In the genomic region with DNA sequence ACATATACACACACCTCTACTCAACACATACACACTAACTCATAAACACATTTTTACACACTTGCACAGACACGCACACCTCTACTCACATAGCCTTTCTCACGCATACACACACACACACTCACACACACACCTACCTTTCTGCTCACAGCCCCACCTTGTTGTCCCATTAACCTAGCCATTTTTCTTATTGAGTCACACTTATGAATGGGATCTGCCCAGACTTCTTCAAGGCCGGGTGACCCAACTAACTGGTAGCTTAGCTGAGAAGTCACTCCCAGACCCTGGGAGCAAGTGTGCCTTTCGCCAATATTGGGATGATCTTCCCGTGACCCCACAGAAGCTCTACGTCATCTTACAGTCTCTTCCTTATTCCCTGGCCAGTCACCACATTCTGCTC, we compare ENCODE assay signal across 15 cellular contexts.
A peak's percentile ranks its signal among the peaks of the same experiment; 100 is the strongest.
DNase-seq lines count a peak whose midpoint lies in the region; ATAC-seq, FAIRE-seq and TF ChIP-seq lines count a peak whose summit lies in the region.
"Had no signal": no experiment of that assay in that cellular context is flagged by ENCODE, and none has a peak within 500 bp of the region (broad histone marks: within the 10 kb centered on the region; RNA-seq: fewer than 3 reads in every experiment).

No MANE protein-coding gene starts in this region.

- peaks cover 4% of the 10 kb centered on the region for H3K4me1 ChIP-seq in body of pancreas
- no peaks in the 10 kb centered on the region for H3K4me1 ChIP-seq in foreskin keratinocyte
- no peaks in the 10 kb centered on the region for H3K4me1 ChIP-seq in A673 (ENCODE audit: insufficient read depth, low read length, poor library complexity, severe bottlenecking)
- peaks cover 8 to 16% (median 14%) of the 10 kb centered on the region in 4 donors for H3K4me1 ChIP-seq in esophagus muscularis mucosa
- H3K4me1 ChIP-seq: Caco-2, HAP-1 had no signal

- TF ChIP-seq EP300 in esophagus muscularis mucosa (IDR thresholded peaks at IDR 0.05) = no peak

- TF ChIP-seq CTCF in body of pancreas (IDR thresholded peaks at IDR 0.05) (no peak), bronchial epithelial cell (IDR thresholded peaks at IDR 0.05; ENCODE audit: insufficient read depth, low read length, severe bottlenecking) (no peak), foreskin keratinocyte (conservative IDR thresholded peaks at IDR 0.05) (no peak), A673 (conservative IDR thresholded peaks at IDR 0.05; ENCODE audit: low read depth, low read length) (no peak), esophagus muscularis mucosa (IDR thresholded peaks at IDR 0.05) (no peak)

- FAIRE-seq in bronchial epithelial cell (lab: Jason Lieb, UNC) = peak; percentile 36
- FAIRE-seq: A204.1, D721Med, G401.6, GM19239 had no signal

- peak in 1 of 4 donors; percentile 21 for DNase-seq in body of pancreas
- peak; percentile 12 for DNase-seq in bronchial epithelial cell (ENCODE audit: low read depth)
- DNase-seq in foreskin keratinocyte = peak; percentile 25 to 33
- no peak for DNase-seq in left colon
- no peak for DNase-seq in A673 (ENCODE audit: low spot score)
- DNase-seq in esophagus muscularis mucosa (ENCODE audit: extremely low spot score) = no peak
- DNase-seq: AML-193; CD4-positive, alpha-beta T cell had no signal

- H3K9me3 ChIP-seq in body of pancreas = no peaks in the 10 kb centered on the region
- H3K9me3 ChIP-seq in A673 (ENCODE audit: low read depth, low read length, poor library complexity, severe bottlenecking) = peaks cover 6% of the 10 kb centered on the region
- H3K9me3 ChIP-seq in esophagus muscularis mucosa = no peaks in the 10 kb centered on the region
- H3K9me3 ChIP-seq: HAP-1 had no signal

- no peak for TF ChIP-seq POLR2A in body of pancreas (IDR thresholded peaks at IDR 0.05)
- no peak for TF ChIP-seq POLR2A in esophagus muscularis mucosa (IDR thresholded peaks at IDR 0.05; ENCODE audit: low read depth)

- no peaks in the 10 kb centered on the region for H3K36me3 ChIP-seq in body of pancreas (replicated peaks in 1 of 2; ENCODE audit: insufficient read depth in 1 of 2, low read depth in 2 of 2)
- H3K36me3 ChIP-seq in bronchial epithelial cell (ENCODE audit: control insufficient read depth, insufficient read depth, low read length) = no peaks in the 10 kb centered on the region
- H3K36me3 ChIP-seq in A673 (ENCODE audit: insufficient read depth, low read length, poor library complexity, severe bottlenecking) = no peaks in the 10 kb centered on the region
- no peaks in the 10 kb centered on the region for H3K36me3 ChIP-seq in esophagus muscularis mucosa
- H3K36me3 ChIP-seq: HAP-1 had no signal

- POLR2A ChIA-PET in A673 (lab: Charles Lee; ENCODE audit: low non-redundant PET) = no interaction called here

- intact Hi-C loops in body of pancreas (cut with DNase I) (no loop called here), left colon (cut with DNase I, micrococcal nuclease) (no loop called here), A673 (cut with micrococcal nuclease; ENCODE audit: unreplicated experiment) (no loop called here), esophagus muscularis mucosa (cut with DNase I) (no loop called here)

- ATAC-seq in body of pancreas = peak; percentile 41
- no peak for ATAC-seq in foreskin keratinocyte
- no peak for ATAC-seq in left colon

- 67 to 77% methylated on average over 6 of the region's 6 CpGs for WGBS in body of pancreas, 2 donors
- 93% methylated on average over 6 of the region's 6 CpGs for WGBS in esophagus muscularis mucosa

- CTCF ChIA-PET in A673 (lab: Charles Lee) = no interaction called here

- H3K4me3 ChIP-seq in body of pancreas = no peak overlapping the region
- H3K4me3 ChIP-seq in bronchial epithelial cell (ENCODE audit: low read depth, low read length) = no peak overlapping the region
- H3K4me3 ChIP-seq in A673 (ENCODE audit: low read depth, low read length, poor library complexity, severe bottlenecking) = no peak overlapping the region
- no peak overlapping the region for H3K4me3 ChIP-seq in esophagus muscularis mucosa
- H3K4me3 ChIP-seq: HAP-1 had no signal

- H3K27ac ChIP-seq in body of pancreas (peak overlapping the region; percentile 58 to 77 (median 74)), foreskin keratinocyte (no peak overlapping the region), A673 (ENCODE audit: low read depth, low read length, poor library complexity, severe bottlenecking) (no peak overlapping the region), esophagus muscularis mucosa (replicated peaks in 1 of 4) (no peak overlapping the region)
- H3K27ac ChIP-seq: C4-2B had no signal

- BruUV-seq in A673 (replicated peaks; lab: Mats Ljungman, UMichigan) = no TSS peak

- no peaks in the 10 kb centered on the region for H3K27me3 ChIP-seq in body of pancreas
- no peaks in the 10 kb centered on the region for H3K27me3 ChIP-seq in bronchial epithelial cell (ENCODE audit: control insufficient read depth, insufficient read depth, low read length)
- peaks cover 4% of the 10 kb centered on the region for H3K27me3 ChIP-seq in foreskin keratinocyte
- H3K27me3 ChIP-seq in A673 (replicated peaks; ENCODE audit: insufficient read depth, low read depth, low read length, poor library complexity) = no peaks in the 10 kb centered on the region
- no peaks in the 10 kb centered on the region for H3K27me3 ChIP-seq in esophagus muscularis mucosa

Comparison
In these comparisons a context has a peak if more than half of its experiments do, and no peak if none do; other contexts are left out.
1. DNase-seq: peak in bronchial epithelial cell (single experiment) and foreskin keratinocyte (2 of 2); none in left colon (0 of 2), A673 (single experiment) and esophagus muscularis mucosa (single experiment).
2. H3K27ac ChIP-seq: peak in body of pancreas (4 of 4); none in foreskin keratinocyte (single experiment), A673 (single experiment) and esophagus muscularis mucosa (0 of 4).